Comparison of ENCODE assay signal across 5 cellular contexts in genomic region chr11:116416852-116417251, GRCh38.
"Had no signal": no experiment of that assay in that cellular context is flagged by ENCODE, and none has a peak within 500 bp of the region (broad histone marks: within the 10 kb centered on the region; RNA-seq: fewer than 3 reads in every experiment).

No MANE protein-coding gene starts in this region.

- H3K27me3 Mint-ChIP-seq: IgD-negative memory B cell had no signal

- H3K4me3 ChIP-seq: K562 had no signal

- H3K4me3 Mint-ChIP-seq: IgD-negative memory B cell had no signal

- H3K27ac ChIP-seq: HL-60 had no signal

- DNase-seq: IMR-90 had no signal

- H3K27ac Mint-ChIP-seq: IgD-negative memory B cell had no signal

- ATAC-seq: HepG2, K562 had no signal
